11 cellular contexts compared by ENCODE assay signal in the genomic region with DNA sequence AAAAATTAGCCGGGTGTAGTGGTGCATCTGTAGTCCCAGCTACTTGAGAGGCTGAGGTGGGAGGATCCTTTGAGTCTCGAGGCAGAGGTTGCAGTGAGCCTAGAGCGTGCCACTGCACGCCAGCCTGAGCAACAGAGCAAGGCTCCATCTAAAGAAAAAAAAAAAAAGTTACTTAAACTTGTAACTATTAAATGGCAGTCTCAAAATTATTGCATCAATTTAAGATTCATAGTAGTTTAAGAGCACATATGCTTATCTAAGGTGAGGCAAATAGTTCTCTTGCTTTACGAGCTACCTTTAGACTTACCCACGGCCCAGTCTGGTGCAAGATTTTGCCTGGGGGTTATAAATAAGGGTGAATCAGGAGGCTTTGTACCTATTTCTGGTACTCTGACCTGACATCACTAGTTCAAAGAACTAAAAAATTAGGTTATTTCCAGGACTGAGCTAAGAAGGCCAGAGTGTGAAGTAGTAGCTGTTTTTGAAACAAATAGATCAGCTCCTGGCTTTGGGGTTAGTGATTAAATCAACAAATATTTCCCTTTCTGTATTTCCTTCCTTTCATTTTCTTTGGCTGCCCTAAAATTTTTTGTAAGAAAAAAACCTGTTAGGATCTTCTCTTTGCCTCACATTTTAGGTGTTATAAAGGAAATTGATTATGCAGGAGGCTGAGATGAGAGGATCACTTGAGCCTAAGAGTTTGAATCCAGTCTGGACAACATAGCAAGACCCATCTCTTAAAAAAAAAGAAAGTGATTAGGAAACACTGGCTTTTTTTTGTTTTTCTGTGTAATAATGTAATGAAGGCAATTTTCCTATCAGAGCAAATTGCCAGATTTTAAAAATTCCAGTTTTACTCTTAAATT.
A peak's percentile ranks its signal among the peaks of the same experiment; 100 is the strongest.
DNase-seq lines count a peak whose midpoint lies in the region; ATAC-seq and TF ChIP-seq lines count a peak whose summit lies in the region.
"Had no signal": no experiment of that assay in that cellular context is flagged by ENCODE, and none has a peak within 500 bp of the region (broad histone marks: within the 10 kb centered on the region; RNA-seq: fewer than 3 reads in every experiment).

No MANE protein-coding gene starts in this region.

- H3K4me1 ChIP-seq in RWPE2 (ENCODE audit: insufficient read depth, poor library complexity, severe bottlenecking) = peaks cover 18% of the 10 kb centered on the region

- no peaks in the 10 kb centered on the region for H3K27me3 ChIP-seq in RWPE2 (ENCODE audit: insufficient read depth, poor library complexity, severe bottlenecking)

- H3K27ac ChIP-seq in RWPE2 (ENCODE audit: poor library complexity, severe bottlenecking) = peak overlapping the region; percentile 47

- H3K36me3 Mint-ChIP-seq in activated T-cell treated with anti-CD3 and anti-CD28 coated beads, Interleukin-2, amount 50 U/mL, for 24 hours (ENCODE audit: low read depth) = peaks cover 87% of the 10 kb centered on the region
- peaks cover 55% of the 10 kb centered on the region for H3K36me3 Mint-ChIP-seq in effector memory CD8-positive, alpha-beta T cell (ENCODE audit: insufficient read depth)
- peaks cover 20 to 34% of the 10 kb centered on the region in 2 donors for H3K36me3 Mint-ChIP-seq in stimulated activated naive B cell treated with anti-CD40 and anti-IgM and Interleukin-4, amounts not matched to agents 10 μg/mL and 1 μg/mL and 100 μg/mL, for 72 hours

- H3K4me3 ChIP-seq in RWPE2 (ENCODE audit: severe bottlenecking) = no peak overlapping the region

- peak; percentile 29 for ATAC-seq in RWPE2 (ENCODE audit: low read depth)
- peak; percentile 14 for ATAC-seq in effector memory CD8-positive, alpha-beta T cell (replicated peaks)
- ATAC-seq in stimulated activated naive B cell treated with anti-CD40 and anti-IgM and Interleukin-4, amounts not matched to agents 10 μg/mL and 1 μg/mL and 100 μg/mL, for 72 hours (replicated peaks) = no peak

- H3K36me3 ChIP-seq in RWPE2 (ENCODE audit: low read depth) = peaks cover 58% of the 10 kb centered on the region

- H3K9me3 ChIP-seq in RWPE2 (ENCODE audit: severe bottlenecking) = no peaks in the 10 kb centered on the region

- peak overlapping the region; percentile 99 for H3K27ac Mint-ChIP-seq in activated T-cell treated with anti-CD3 and anti-CD28 coated beads, Interleukin-2, amount 50 U/mL, for 24 hours
- H3K27ac Mint-ChIP-seq in effector memory CD8-positive, alpha-beta T cell = peak overlapping the region; percentile 89 to 100
- peak overlapping the region; percentile 25 for H3K27ac Mint-ChIP-seq in stimulated activated naive B cell treated with anti-CD40 and anti-IgM and Interleukin-4, amounts not matched to agents 10 μg/mL and 1 μg/mL and 100 μg/mL, for 72 hours

- H3K4me3 Mint-ChIP-seq in activated T-cell treated with anti-CD3 and anti-CD28 coated beads, Interleukin-2, amount 50 U/mL, for 24 hours = peak overlapping the region; percentile 99
- H3K4me3 Mint-ChIP-seq in effector memory CD8-positive, alpha-beta T cell = peak overlapping the region; percentile 98
- peak overlapping the region in 1 of 2 donors; percentile 54 for H3K4me3 Mint-ChIP-seq in stimulated activated naive B cell treated with anti-CD40 and anti-IgM and Interleukin-4, amounts not matched to agents 10 μg/mL and 1 μg/mL and 100 μg/mL, for 72 hours

- DNase-seq in activated T-cell treated with anti-CD3 and anti-CD28 coated beads, Interleukin-2, amount 50 U/mL, for 24 hours = no peak
- DNase-seq in activated T-cell treated with anti-CD3 and anti-CD28 coated beads for 4 hours (no peak), RWPE2 (ENCODE audit: low spot score) (no peak), CD1c-positive myeloid dendritic cell (ENCODE audit: extremely low spot score) (no peak), C1 segment of cervical spinal cord (lab: John Stamatoyannopoulos, UW) (no peak), KG1 (lab: John Stamatoyannopoulos, UW) (no peak)
- peak in 1 of 3 experiments; percentile 9 for DNase-seq in effector memory CD8-positive, alpha-beta T cell
- DNase-seq in stimulated activated naive B cell treated with anti-CD40 and anti-IgM and Interleukin-4, amounts not matched to agents 10 μg/mL and 1 μg/mL and 100 μg/mL, for 72 hours = no peak
- DNase-seq: activated CD4-positive, alpha-beta T cell treated with anti-CD3 and anti-CD28 coated beads, Interleukin-2, amount 50 U/mL, for 1 hour; erythroblast; NCI-H748 treated with DMSO at 0.1 percent for 48 hours had no signal

- H3K27me3 Mint-ChIP-seq in activated T-cell treated with anti-CD3 and anti-CD28 coated beads, Interleukin-2, amount 50 U/mL, for 24 hours = no peaks in the 10 kb centered on the region
- no peaks in the 10 kb centered on the region for H3K27me3 Mint-ChIP-seq in effector memory CD8-positive, alpha-beta T cell
- H3K27me3 Mint-ChIP-seq in stimulated activated naive B cell treated with anti-CD40 and anti-IgM and Interleukin-4, amounts not matched to agents 10 μg/mL and 1 μg/mL and 100 μg/mL, for 72 hours = no peaks in the 10 kb centered on the region

- peaks cover 63% of the 10 kb centered on the region for H3K4me1 Mint-ChIP-seq in activated T-cell treated with anti-CD3 and anti-CD28 coated beads, Interleukin-2, amount 50 U/mL, for 24 hours (ENCODE audit: low read depth)
- peaks cover 11 to 28% of the 10 kb centered on the region in 2 donors for H3K4me1 Mint-ChIP-seq in effector memory CD8-positive, alpha-beta T cell (ENCODE audit: low read depth in 2 of 2)
- peaks cover 15 to 42% of the 10 kb centered on the region in 2 donors for H3K4me1 Mint-ChIP-seq in stimulated activated naive B cell treated with anti-CD40 and anti-IgM and Interleukin-4, amounts not matched to agents 10 μg/mL and 1 μg/mL and 100 μg/mL, for 72 hours

- TF ChIP-seq CTCF in RWPE2 (IDR thresholded peaks at IDR 0.05; ENCODE audit: poor library complexity, severe bottlenecking) = no peak

- H3K9me3 Mint-ChIP-seq in activated T-cell treated with anti-CD3 and anti-CD28 coated beads, Interleukin-2, amount 50 U/mL, for 24 hours = no peaks in the 10 kb centered on the region
- no peaks in the 10 kb centered on the region for H3K9me3 Mint-ChIP-seq in effector memory CD8-positive, alpha-beta T cell
- H3K9me3 Mint-ChIP-seq in stimulated activated naive B cell treated with anti-CD40 and anti-IgM and Interleukin-4, amounts not matched to agents 10 μg/mL and 1 μg/mL and 100 μg/mL, for 72 hours = no peaks in the 10 kb centered on the region

Comparison
In these comparisons a context has a peak if more than half of its experiments do, and no peak if none do; other contexts are left out.
1. H3K27ac Mint-ChIP-seq: peak in every context shown above with its lines; median percentile 99 in activated T-cell treated with anti-CD3 and anti-CD28 coated beads, Interleukin-2, amount 50 U/mL, for 24 hours; 94 in effector memory CD8-positive, alpha-beta T cell; 25 in stimulated activated naive B cell treated with anti-CD40 and anti-IgM and Interleukin-4, amounts not matched to agents 10 μg/mL and 1 μg/mL and 100 μg/mL, for 72 hours.
2. ATAC-seq: peak in RWPE2 (single experiment) and effector memory CD8-positive, alpha-beta T cell (single experiment); none in stimulated activated naive B cell treated with anti-CD40 and anti-IgM and Interleukin-4, amounts not matched to agents 10 μg/mL and 1 μg/mL and 100 μg/mL, for 72 hours (0 of 2).